In genomic region chr14:25042362-25043299, GRCh38 we compare ENCODE assay signal across 1 cellular context.
A peak's percentile ranks its signal among the peaks of the same experiment; 100 is the strongest.
TF ChIP-seq lines count a peak whose summit lies in the region.

No MANE protein-coding gene starts in this region.

TF ChIP-seq in HepG2, 621 proteins besides CTCF, POLR2A, EP300 and RAD21 (continued from another document):
- TF ChIP-seq GMEB2 (CRISPR knock-in tag; IDR thresholded peaks at IDR 0.05; ENCODE audit: low read depth) (no peak), ZNF451 (CRISPR knock-in tag; IDR thresholded peaks at IDR 0.05) (no peak), ZNF230 (CRISPR knock-in tag; IDR thresholded peaks at IDR 0.05) (no peak), ZNF556 (CRISPR knock-in tag; IDR thresholded peaks at IDR 0.05; ENCODE audit: borderline replicate concordance) (peak; percentile 33; the same call in 1 of the 2 replicates), ATF7 (IDR thresholded peaks at IDR 0.05) (no peak), ATF7 (CRISPR knock-in tag; IDR thresholded peaks at IDR 0.05) (no peak), ZNF136 (CRISPR knock-in tag; IDR thresholded peaks at IDR 0.05; ENCODE audit: low read depth) (no peak), ZNF605 (CRISPR knock-in tag; IDR thresholded peaks at IDR 0.05) (no peak), ZNF17 (CRISPR knock-in tag; IDR thresholded peaks at IDR 0.05) (no peak), FLYWCH1 (CRISPR knock-in tag; IDR thresholded peaks at IDR 0.05) (no peak), HBP1 (CRISPR knock-in tag; IDR thresholded peaks at IDR 0.05; ENCODE audit: low read depth) (no peak), SP5 (CRISPR knock-in tag; IDR thresholded peaks at IDR 0.05; ENCODE audit: borderline replicate concordance, low read depth) (no peak), MATR3 (CRISPR knock-in tag; IDR thresholded peaks at IDR 0.05) (no peak), RXRB (CRISPR knock-in tag; IDR thresholded peaks at IDR 0.05; ENCODE audit: borderline replicate concordance) (no peak), KDM1A (CRISPR knock-in tag; IDR thresholded peaks at IDR 0.05) (no peak), U2AF2 (IDR thresholded peaks at IDR 0.05; ENCODE audit: low read depth, low read length) (no peak), ZNF350 (CRISPR knock-in tag; IDR thresholded peaks at IDR 0.05; ENCODE audit: borderline replicate concordance, low read depth) (no peak), NFRKB (IDR thresholded peaks at IDR 0.05) (no peak), ZNF816 (CRISPR knock-in tag; IDR thresholded peaks at IDR 0.05; ENCODE audit: borderline replicate concordance) (no peak), ZNF264 (CRISPR knock-in tag; IDR thresholded peaks at IDR 0.05) (no peak), PAF1 (CRISPR knock-in tag; IDR thresholded peaks at IDR 0.05) (no peak), ZNF263 (CRISPR knock-in tag; IDR thresholded peaks at IDR 0.05) (no peak), CERS6 (CRISPR knock-in tag; IDR thresholded peaks at IDR 0.05) (no peak), KDM2A (CRISPR knock-in tag; IDR thresholded peaks at IDR 0.05; ENCODE audit: borderline replicate concordance, low read depth) (no peak), SRF (IDR thresholded peaks at IDR 0.05; ENCODE audit: low read depth, low read length) (no peak), TMF1 (CRISPR knock-in tag; IDR thresholded peaks at IDR 0.05; ENCODE audit: low read depth) (no peak), ZNF333 (CRISPR knock-in tag; IDR thresholded peaks at IDR 0.05; ENCODE audit: borderline replicate concordance) (no peak), ZNF468 (CRISPR knock-in tag; IDR thresholded peaks at IDR 0.05) (no peak), AGO1 (IDR thresholded peaks at IDR 0.05; ENCODE audit: low read depth, low read length, poor library complexity, severe bottlenecking) (no peak), GABPA (IDR thresholded peaks at IDR 0.05; ENCODE audit: low read depth, low read length) (no peak), GABPA (CRISPR knock-in tag; IDR thresholded peaks at IDR 0.05; ENCODE audit: low read depth) (no peak), KDM6A (CRISPR knock-in tag; IDR thresholded peaks at IDR 0.05; ENCODE audit: low read depth) (no peak), TRAFD1 (CRISPR knock-in tag; IDR thresholded peaks at IDR 0.05; ENCODE audit: borderline replicate concordance) (no peak), TCF7L2 (IDR thresholded peaks at IDR 0.05; ENCODE audit: low read depth, low read length) (no peak)
